31 cellular contexts compared by ENCODE assay signal in genomic region chr7:111511845-111512244, GRCh38.
"Had no signal": no experiment of that assay in that cellular context is flagged by ENCODE, and none has a peak within 500 bp of the region (broad histone marks: within the 10 kb centered on the region; RNA-seq: fewer than 3 reads in every experiment).

No MANE protein-coding gene starts in this region.

- H3K27ac ChIP-seq: coronary artery, epithelial cell of prostate, gastroesophageal sphincter, heart left ventricle, hepatocyte, left lung, neutrophil, pancreas, right lobe of liver, suprapubic skin, transverse colon, upper lobe of right lung, uterus had no signal

- H3K4me1 Mint-ChIP-seq: neural crest cell had no signal

- ATAC-seq: esophagus mucosa; gastroesophageal sphincter; heart left ventricle; left cardiac atrium; left lung; mucosa of descending colon; natural killer cell treated with Interleukin-12 subunit alpha and Interleukin-12 subunit beta and Interleukin-15 and Interleukin-18, amount 100 ng/mL, for 72 hours; pancreas; right lobe of liver; stimulated activated naive CD8-positive, alpha-beta T cell treated with anti-CD3 and anti-CD28 coated beads, Interleukin-15, amount 100 ng/mL, for 72 hours; upper lobe of right lung had no signal

- H3K4me3 ChIP-seq: coronary artery, gastroesophageal sphincter, heart left ventricle, hepatocyte, left lung, mucosa of descending colon, pancreas, right lobe of liver, suprapubic skin, transverse colon, upper lobe of right lung, uterus had no signal

- DNase-seq: dermis blood vessel endothelial cell; effector memory CD4-positive, alpha-beta T cell; foreskin fibroblast; heart left ventricle; left cardiac atrium; left lung; mesenchymal stem cell; mucosa of descending colon; naive B cell; pancreas; retina; right lobe of liver; small intestine; stimulated activated CD4-positive, alpha-beta T cell treated with anti-CD3 and anti-CD28 coated beads, Interleukin-15, amount 100 ng/mL, for 24 hours; stimulated activated CD4-positive, alpha-beta T cell treated with anti-CD3 and anti-CD28 coated beads, Interleukin-2, amount 100 ng/mL, for 48 hours; stimulated activated naive CD4-positive, alpha-beta T cell; stimulated activated naive CD8-positive, alpha-beta T cell treated with anti-CD3 and anti-CD28 coated beads, Interleukin-15, amount 100 ng/mL, for 72 hours; transverse colon; upper lobe of right lung; uterus had no signal

- H3K9me3 Mint-ChIP-seq: natural killer cell treated with Interleukin-12 subunit alpha and Interleukin-12 subunit beta and Interleukin-15 and Interleukin-18, amount 100 ng/mL, for 72 hours had no signal

- H3K4me1 ChIP-seq: gastroesophageal sphincter, heart left ventricle, left lung, right lobe of liver, suprapubic skin, transverse colon, upper lobe of right lung, uterus had no signal

- H3K36me3 ChIP-seq: gastroesophageal sphincter, heart left ventricle, left lung, neutrophil, pancreas, right lobe of liver, suprapubic skin, transverse colon, upper lobe of right lung, uterus had no signal

- H3K4me2 ChIP-seq: hepatocyte had no signal

- H3K27ac Mint-ChIP-seq: mesothelial cell of epicardium; natural killer cell treated with Interleukin-12 subunit alpha and Interleukin-12 subunit beta and Interleukin-15 and Interleukin-18, amount 100 ng/mL, for 72 hours; stimulated activated naive CD8-positive, alpha-beta T cell treated with anti-CD3 and anti-CD28 coated beads, Interleukin-15, amount 100 ng/mL, for 72 hours had no signal

- H3K27me3 ChIP-seq: gastroesophageal sphincter, heart left ventricle, hepatocyte, left lung, neutrophil, pancreas, right lobe of liver, suprapubic skin, transverse colon, upper lobe of right lung, uterus had no signal

- H2AFZ ChIP-seq: hepatocyte had no signal

- FAIRE-seq: endometrium, pancreas, small intestine had no signal

- H3K4me3 Mint-ChIP-seq: mesothelial cell of epicardium; naive B cell; natural killer cell treated with Interleukin-12 subunit alpha and Interleukin-12 subunit beta and Interleukin-15 and Interleukin-18, amount 100 ng/mL, for 72 hours; neural crest cell; stimulated activated naive CD8-positive, alpha-beta T cell treated with anti-CD3 and anti-CD28 coated beads, Interleukin-15, amount 100 ng/mL, for 72 hours had no signal

- H3K27me3 Mint-ChIP-seq: naive B cell; natural killer cell treated with Interleukin-12 subunit alpha and Interleukin-12 subunit beta and Interleukin-15 and Interleukin-18, amount 100 ng/mL, for 72 hours; stimulated activated naive CD8-positive, alpha-beta T cell treated with anti-CD3 and anti-CD28 coated beads, Interleukin-15, amount 100 ng/mL, for 72 hours had no signal

- H3K9me3 ChIP-seq: gastroesophageal sphincter, heart left ventricle, left lung, mucosa of descending colon, neutrophil, pancreas, right lobe of liver, suprapubic skin, transverse colon, upper lobe of right lung, uterus had no signal
